Comparison of ENCODE assay signal across 25 cellular contexts in genomic region chr3:123907720-123908119, GRCh38. TPM values are rescaled to one million over a fixed set of nuclear protein-coding genes. Genes with fewer than 3 reads are reported as not detected.
A peak's percentile ranks its signal among the peaks of the same experiment; 100 is the strongest.
DNase-seq lines count a peak whose midpoint lies in the region; ATAC-seq and TF ChIP-seq lines count a peak whose summit lies in the region.
"Had no signal": no experiment of that assay in that cellular context is flagged by ENCODE, and none has a peak within 500 bp of the region (broad histone marks: within the 10 kb centered on the region; RNA-seq: fewer than 3 reads in every experiment).

No MANE protein-coding gene starts in this region.

- in situ Hi-C loops in brain microvascular endothelial cell (cut with HindIII; ENCODE audit: low pct_ligation_motif_present, low sequenced_read_pairs), result no loop called here

- DNase-seq in DMS53 (lab: John Stamatoyannopoulos, UW), result peak; percentile 6
- DNase-seq in DMS53 treated with DMSO at 0.1 percent for 48 hours (lab: John Stamatoyannopoulos, UW; ENCODE audit: unreplicated experiment), result no peak
- DNase-seq in NAMALWA (ENCODE audit: low spot score), result peak; percentile 16
- no peak for DNase-seq in brain microvascular endothelial cell
- DNase-seq in thoracic aorta (ENCODE audit: low spot score), result no peak
- DNase-seq in inferior parietal cortex (ENCODE audit: extremely low spot score), result no peak
- DNase-seq: activated CD8-positive, alpha-beta T cell treated with anti-CD3 and anti-CD28 coated beads for 36 hours; activated naive CD4-positive, alpha-beta T cell treated with anti-CD3 and anti-CD28 coated beads, Interleukin-2, amount 10 ng/mL, durations not matched to agents 7 days and 5 days; activated T-cell treated with anti-CD3 and anti-CD28 coated beads, Interleukin-2, amount 50 U/mL, for 1 hour; Caco-2; GDM1; naive B cell; NCI-H1092 treated with DMSO at 0.1 percent for 48 hours; NCI-H2081; NCI-H524 treated with DMSO at 0.1 percent for 48 hours; PC-9; sigmoid colon; transverse colon had no signal

- no peak overlapping the region for H3K27ac ChIP-seq in brain microvascular endothelial cell
- peak overlapping the region; percentile 86 to 90 for H3K27ac ChIP-seq in thoracic aorta
- H3K27ac ChIP-seq: 22Rv1, hepatocyte, PC-9, sigmoid colon, SJSA1, transverse colon had no signal

- H3K27me3 ChIP-seq in brain microvascular endothelial cell (replicated peaks) (no peaks in the 10 kb centered on the region), thoracic aorta (replicated peaks; ENCODE audit: insufficient read depth) (no peaks in the 10 kb centered on the region)
- H3K27me3 ChIP-seq: hepatocyte, sigmoid colon, SJSA1, transverse colon had no signal

- peaks cover 7 to 48% of the 10 kb centered on the region in 2 donors for H3K4me1 ChIP-seq in thoracic aorta (ENCODE audit: control insufficient read depth in 1 of 2, low read depth in 2 of 2)
- H3K4me1 ChIP-seq: Caco-2, sigmoid colon, transverse colon had no signal

- ATAC-seq in thoracic aorta (ENCODE audit: insufficient number of reproducible peaks, low FRiP score, low read depth) (no peak), GM21515 (IDR thresholded peaks at IDR 0.05; ENCODE audit: unreplicated experiment) (no peak), GM18511 (IDR thresholded peaks at IDR 0.05; ENCODE audit: unreplicated experiment) (no peak)
- ATAC-seq: activated CD8-positive, alpha-beta T cell treated with anti-CD3 and anti-CD28 coated beads for 36 hours; K562; stimulated activated memory B cell treated with anti-CD40 and anti-IgM and Interleukin-4, amounts not matched to agents 10 μg/mL and 1 μg/mL and 100 μg/mL, for 72 hours had no signal

- TF ChIP-seq CTCF in brain microvascular endothelial cell (IDR thresholded peaks at IDR 0.05; ENCODE audit: low read depth, low read length, missing control alignments) (peak; percentile 17), thoracic aorta (IDR thresholded peaks at IDR 0.05) (no peak)

- no peaks in the 10 kb centered on the region for H3K36me3 ChIP-seq in brain microvascular endothelial cell (replicated peaks)
- H3K36me3 ChIP-seq in thoracic aorta, result no peaks in the 10 kb centered on the region
- H3K36me3 ChIP-seq: sigmoid colon, transverse colon had no signal

- no peak overlapping the region for H3K4me3 ChIP-seq in brain microvascular endothelial cell (ENCODE audit: low read depth, low read length)
- H3K4me3 ChIP-seq in thoracic aorta, result no peak overlapping the region
- H3K4me3 ChIP-seq: hepatocyte, K562, PC-9, sigmoid colon, SJSA1, transverse colon had no signal

- no peaks in the 10 kb centered on the region for H3K9me3 ChIP-seq in thoracic aorta
- H3K9me3 ChIP-seq: Caco-2, sigmoid colon, SJSA1, transverse colon had no signal

RNA-seq across cellular contexts. Expression of gene MYLK, which starts 23.6 kb away (rescaled TPM):
- total RNA-seq in thoracic aorta, result 100 to 1,000 TPM; 483 to 563 TPM

RNA-seq across cellular contexts. Expression of gene CCDC14, which starts 53.3 kb away (rescaled TPM):
- 10 to 100 TPM; 38.8 to 67.8 TPM for total RNA-seq in thoracic aorta

Comparison
In these comparisons a context has a peak if more than half of its experiments do, and no peak if none do; other contexts are left out.
1. DNase-seq: peak in DMS53 (single experiment) and NAMALWA (single experiment); none in DMS53 treated with DMSO at 0.1 percent for 48 hours (single experiment), brain microvascular endothelial cell (single experiment), thoracic aorta (single experiment) and inferior parietal cortex (single experiment).